ENCODE assay signal across 1 cellular context in the genomic region with DNA sequence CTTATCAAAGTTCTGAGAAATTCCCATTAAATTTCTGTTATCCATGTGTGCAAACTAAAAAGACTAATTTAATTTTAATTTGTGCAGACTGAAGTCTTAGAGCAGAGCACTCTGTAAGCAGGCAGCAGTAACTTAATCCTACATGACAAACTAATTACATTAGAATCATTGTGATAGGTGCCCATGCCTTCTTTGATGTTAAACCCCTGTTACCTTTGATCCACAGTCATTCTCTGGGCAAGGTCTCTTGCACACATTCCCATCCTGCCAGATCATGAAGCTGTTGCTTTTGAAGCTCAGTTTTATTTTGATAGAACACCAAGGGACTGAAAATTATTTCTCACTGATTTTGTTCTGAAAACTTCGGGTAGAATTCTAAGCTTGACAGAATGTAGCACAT.
TF ChIP-seq lines count a peak whose summit lies in the region.

No MANE protein-coding gene starts in this region.

TF ChIP-seq in SK-N-SH, 30 proteins besides CTCF, POLR2A, EP300 and RAD21:
- TF ChIP-seq, protein P1, sequence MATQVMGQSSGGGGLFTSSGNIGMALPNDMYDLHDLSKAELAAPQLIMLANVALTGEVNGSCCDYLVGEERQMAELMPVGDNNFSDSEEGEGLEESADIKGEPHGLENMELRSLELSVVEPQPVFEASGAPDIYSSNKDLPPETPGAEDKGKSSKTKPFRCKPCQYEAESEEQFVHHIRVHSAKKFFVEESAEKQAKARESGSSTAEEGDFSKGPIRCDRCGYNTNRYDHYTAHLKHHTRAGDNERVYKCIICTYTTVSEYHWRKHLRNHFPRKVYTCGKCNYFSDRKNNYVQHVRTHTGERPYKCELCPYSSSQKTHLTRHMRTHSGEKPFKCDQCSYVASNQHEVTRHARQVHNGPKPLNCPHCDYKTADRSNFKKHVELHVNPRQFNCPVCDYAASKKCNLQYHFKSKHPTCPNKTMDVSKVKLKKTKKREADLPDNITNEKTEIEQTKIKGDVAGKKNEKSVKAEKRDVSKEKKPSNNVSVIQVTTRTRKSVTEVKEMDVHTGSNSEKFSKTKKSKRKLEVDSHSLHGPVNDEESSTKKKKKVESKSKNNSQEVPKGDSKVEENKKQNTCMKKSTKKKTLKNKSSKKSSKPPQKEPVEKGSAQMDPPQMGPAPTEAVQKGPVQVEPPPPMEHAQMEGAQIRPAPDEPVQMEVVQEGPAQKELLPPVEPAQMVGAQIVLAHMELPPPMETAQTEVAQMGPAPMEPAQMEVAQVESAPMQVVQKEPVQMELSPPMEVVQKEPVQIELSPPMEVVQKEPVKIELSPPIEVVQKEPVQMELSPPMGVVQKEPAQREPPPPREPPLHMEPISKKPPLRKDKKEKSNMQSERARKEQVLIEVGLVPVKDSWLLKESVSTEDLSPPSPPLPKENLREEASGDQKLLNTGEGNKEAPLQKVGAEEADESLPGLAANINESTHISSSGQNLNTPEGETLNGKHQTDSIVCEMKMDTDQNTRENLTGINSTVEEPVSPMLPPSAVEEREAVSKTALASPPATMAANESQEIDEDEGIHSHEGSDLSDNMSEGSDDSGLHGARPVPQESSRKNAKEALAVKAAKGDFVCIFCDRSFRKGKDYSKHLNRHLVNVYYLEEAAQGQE (IDR thresholded peaks at IDR 0.05; ENCODE audit: low read depth, low read length), result no peak
- TF ChIP-seq FOXM1 (IDR thresholded peaks at IDR 0.05; ENCODE audit: low read depth), result no peak
